10 cellular contexts compared by ENCODE assay signal in the genomic region with DNA sequence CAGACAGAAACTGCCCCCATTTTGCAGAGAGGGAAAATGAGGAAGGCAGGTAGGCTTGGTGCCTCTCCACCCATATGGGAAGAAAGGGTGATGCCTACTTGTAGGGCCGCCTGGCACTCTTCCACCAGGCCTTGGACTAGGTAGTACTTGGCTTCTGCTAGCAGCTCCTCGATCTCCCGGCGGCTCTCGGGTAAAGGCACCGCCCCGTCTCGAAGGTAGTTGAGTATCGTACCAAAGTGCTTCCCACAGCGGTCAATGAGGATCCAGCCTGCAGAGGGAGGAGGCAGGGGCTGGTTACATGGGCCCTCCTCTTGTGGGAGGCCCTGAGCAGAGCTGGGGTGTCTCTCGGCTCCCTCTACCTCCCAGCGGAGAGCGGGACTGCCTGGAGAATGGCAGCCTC. TPM values are rescaled to one million over a fixed set of nuclear protein-coding genes. Genes with fewer than 3 reads are reported as not detected.
DNase-seq lines count a peak whose midpoint lies in the region; ATAC-seq and TF ChIP-seq lines count a peak whose summit lies in the region.
"Had no signal": no experiment of that assay in that cellular context is flagged by ENCODE, and none has a peak within 500 bp of the region (broad histone marks: within the 10 kb centered on the region; RNA-seq: fewer than 3 reads in every experiment).

No MANE protein-coding gene starts in this region.

- intact Hi-C loops in left lung (cut with DNase I), result no loop called here

- TF ChIP-seq CTCF in left lung (IDR thresholded peaks at IDR 0.05), result no peak

- H3K27me3 ChIP-seq in left lung, result no peaks in the 10 kb centered on the region

- peaks cover 65 to 80% of the 10 kb centered on the region in 2 donors for H3K4me1 ChIP-seq in left lung

- 87 to 93% (median 87%) methylated on average over 13 of the region's 13 CpGs for WGBS in adipose tissue, 3 donors

- H3K27ac ChIP-seq in adipose tissue (ENCODE audit: low read depth, low read length) (peak overlapping the region; percentile 80), left lung (peak overlapping the region; percentile 90 to 94), skin epidermis (peak overlapping the region in 20 of 21 experiments; percentile 74 to 94 (median 87))

- H3K36me3 ChIP-seq in left lung, result peaks cover 0 to 54% of the 10 kb centered on the region in 2 donors

- H3K4me3 ChIP-seq in left lung (no peak overlapping the region), skin epidermis (no peak overlapping the region)

- no peaks in the 10 kb centered on the region for H3K9me3 ChIP-seq in left lung

- DNase-seq in ELF-1 (ENCODE audit: low read depth, low spot score) (peak; percentile 5), left lung (peak; percentile 87 to 90), NCI-H1436 treated with DMSO at 0.1 percent for 48 hours (lab: John Stamatoyannopoulos, UW) (no peak), SIG-M5 treated with dmso at 0.1 percent for 504 hours (lab: John Stamatoyannopoulos, UW; ENCODE audit: unreplicated experiment) (no peak)
- DNase-seq: NCI-H2081 treated with DMSO at 0.1 percent for 48 hours had no signal

- ATAC-seq in left lung, result peak; percentile 70
- ATAC-seq in GM18909 (IDR thresholded peaks at IDR 0.05; ENCODE audit: poor library complexity, unreplicated experiment), result no peak
- no peak for ATAC-seq in GM19035 (IDR thresholded peaks at IDR 0.05; ENCODE audit: unreplicated experiment)
- ATAC-seq: HCT116 had no signal

RNA-seq across cellular contexts. Expression of gene KCTD10, which starts 16.6 kb away (rescaled TPM):
- 10 to 100 TPM in 2 of 3 donors, 1 to 10 TPM in 1; 9.6 to 86.8 (median 67.1) TPM for polyA plus RNA-seq in adipose tissue
- 10 to 100 TPM; 58.3 to 68.2 TPM for total RNA-seq in left lung

RNA-seq across cellular contexts. Expression of gene UBE3B, which starts 16.9 kb away (rescaled TPM):
- polyA plus RNA-seq in adipose tissue, result 10 to 100 TPM in 2 of 3 donors, 1 to 10 TPM in 1; 8.0 to 15.1 (median 12.5) TPM
- total RNA-seq in left lung, result 10 to 100 TPM; 41.4 to 42.5 TPM

Comparison
In these comparisons a context has a peak if more than half of its experiments do, and no peak if none do; other contexts are left out.
1. DNase-seq: peak in ELF-1 (single experiment) and left lung (2 of 2); none in NCI-H1436 treated with DMSO at 0.1 percent for 48 hours (single experiment) and SIG-M5 treated with dmso at 0.1 percent for 504 hours (single experiment).
2. Peak in every context shown above with its lines, with median percentiles within 50 percentile points of each other: H3K27ac ChIP-seq.